ENCODE assay signal across 1 cellular context in the genomic region with DNA sequence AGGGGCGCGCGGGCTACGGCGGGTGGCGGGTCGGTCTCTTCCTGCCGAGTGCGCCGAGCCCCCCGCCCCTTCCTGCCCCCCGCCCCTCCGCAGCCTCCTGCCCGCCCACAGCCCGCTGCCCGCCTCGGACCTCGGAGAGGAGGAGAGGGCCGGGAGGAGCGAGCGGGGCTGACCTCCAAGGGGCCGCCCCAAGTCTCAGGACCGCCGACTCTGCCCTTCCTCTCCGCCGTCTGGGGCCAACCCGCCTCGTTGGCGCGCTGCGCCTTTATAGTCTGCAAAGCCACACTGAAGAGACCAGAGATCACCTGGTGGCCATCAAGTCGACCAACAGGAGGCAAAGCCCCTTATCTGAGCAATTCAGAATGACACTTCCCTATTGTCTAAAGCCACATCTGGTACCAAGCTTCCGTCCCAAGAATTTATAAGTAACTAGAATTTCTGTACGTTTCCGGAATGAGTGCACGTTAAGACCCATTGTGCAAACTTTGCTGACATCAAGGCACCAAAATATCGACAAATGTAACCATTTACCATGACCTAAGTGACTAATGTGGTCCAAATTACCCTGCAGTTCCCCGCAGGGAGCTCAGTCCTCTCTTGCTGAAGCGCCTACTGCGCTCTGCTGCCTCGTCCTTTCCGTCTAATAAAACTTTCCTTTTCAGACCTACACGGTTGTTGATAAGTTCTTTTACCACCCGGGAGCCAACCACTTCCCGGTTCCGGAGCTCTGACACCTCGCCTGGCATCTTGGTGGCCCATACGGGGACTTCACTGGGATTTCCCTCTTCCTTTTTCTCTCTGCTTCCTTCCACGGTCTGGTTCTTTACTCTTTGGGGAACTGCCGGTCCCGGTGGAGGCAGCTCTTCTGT.
TF ChIP-seq lines count a peak whose summit lies in the region.

Gene CPXM1 (minus strand): TSS at position 38 of the 869 bp plus-strand sequence. CDS start 55 bp downstream, outside the sequence.

TF ChIP-seq in WTC11, 78 proteins besides CTCF, POLR2A, EP300 and RAD21 (continued from another document):
- TF ChIP-seq, protein P1, sequence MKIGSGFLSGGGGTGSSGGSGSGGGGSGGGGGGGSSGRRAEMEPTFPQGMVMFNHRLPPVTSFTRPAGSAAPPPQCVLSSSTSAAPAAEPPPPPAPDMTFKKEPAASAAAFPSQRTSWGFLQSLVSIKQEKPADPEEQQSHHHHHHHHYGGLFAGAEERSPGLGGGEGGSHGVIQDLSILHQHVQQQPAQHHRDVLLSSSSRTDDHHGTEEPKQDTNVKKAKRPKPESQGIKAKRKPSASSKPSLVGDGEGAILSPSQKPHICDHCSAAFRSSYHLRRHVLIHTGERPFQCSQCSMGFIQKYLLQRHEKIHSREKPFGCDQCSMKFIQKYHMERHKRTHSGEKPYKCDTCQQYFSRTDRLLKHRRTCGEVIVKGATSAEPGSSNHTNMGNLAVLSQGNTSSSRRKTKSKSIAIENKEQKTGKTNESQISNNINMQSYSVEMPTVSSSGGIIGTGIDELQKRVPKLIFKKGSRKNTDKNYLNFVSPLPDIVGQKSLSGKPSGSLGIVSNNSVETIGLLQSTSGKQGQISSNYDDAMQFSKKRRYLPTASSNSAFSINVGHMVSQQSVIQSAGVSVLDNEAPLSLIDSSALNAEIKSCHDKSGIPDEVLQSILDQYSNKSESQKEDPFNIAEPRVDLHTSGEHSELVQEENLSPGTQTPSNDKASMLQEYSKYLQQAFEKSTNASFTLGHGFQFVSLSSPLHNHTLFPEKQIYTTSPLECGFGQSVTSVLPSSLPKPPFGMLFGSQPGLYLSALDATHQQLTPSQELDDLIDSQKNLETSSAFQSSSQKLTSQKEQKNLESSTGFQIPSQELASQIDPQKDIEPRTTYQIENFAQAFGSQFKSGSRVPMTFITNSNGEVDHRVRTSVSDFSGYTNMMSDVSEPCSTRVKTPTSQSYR (CRISPR knock-in tag; IDR thresholded peaks at IDR 0.05) = no peak
- TF ChIP-seq, protein P2, sequence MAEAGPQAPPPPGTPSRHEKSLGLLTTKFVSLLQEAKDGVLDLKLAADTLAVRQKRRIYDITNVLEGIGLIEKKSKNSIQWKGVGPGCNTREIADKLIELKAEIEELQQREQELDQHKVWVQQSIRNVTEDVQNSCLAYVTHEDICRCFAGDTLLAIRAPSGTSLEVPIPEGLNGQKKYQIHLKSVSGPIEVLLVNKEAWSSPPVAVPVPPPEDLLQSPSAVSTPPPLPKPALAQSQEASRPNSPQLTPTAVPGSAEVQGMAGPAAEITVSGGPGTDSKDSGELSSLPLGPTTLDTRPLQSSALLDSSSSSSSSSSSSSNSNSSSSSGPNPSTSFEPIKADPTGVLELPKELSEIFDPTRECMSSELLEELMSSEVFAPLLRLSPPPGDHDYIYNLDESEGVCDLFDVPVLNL (CRISPR knock-in tag; IDR thresholded peaks at IDR 0.05; ENCODE audit: borderline replicate concordance, low read depth) = no peak
